Comparison of ENCODE assay signal across 1 cellular context in the genomic region with DNA sequence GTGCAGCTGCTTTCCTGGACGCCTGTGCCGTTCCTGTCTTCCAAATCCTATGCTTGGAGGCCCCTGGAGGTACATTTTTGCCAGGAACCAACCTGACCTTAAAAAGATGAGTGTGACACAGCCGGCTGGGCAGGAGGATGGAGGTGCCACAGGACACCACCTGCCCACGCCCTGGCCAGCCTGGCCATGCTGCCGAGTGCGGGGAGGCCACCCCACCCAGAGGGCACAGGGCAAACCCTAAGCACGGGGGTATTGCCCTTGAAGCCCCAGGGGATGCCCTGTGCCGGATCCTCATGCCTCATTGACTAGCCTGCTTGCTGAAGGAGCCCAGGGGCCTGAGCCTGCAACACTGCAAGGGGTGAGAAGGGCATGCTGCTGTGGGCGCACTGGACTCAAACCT.
TF ChIP-seq lines count a peak whose summit lies in the region.

No MANE protein-coding gene starts in this region.

TF ChIP-seq in K562, 482 proteins besides CTCF, POLR2A, EP300 and RAD21:
- TF ChIP-seq IFI16 (CRISPR knock-in tag; IDR thresholded peaks at IDR 0.05) (no peak), CREB1 (IDR thresholded peaks at IDR 0.05) (no peak), CREB1 (CRISPR knock-in tag; IDR thresholded peaks at IDR 0.05) (no peak), ZNF41 (CRISPR knock-in tag; conservative IDR thresholded peaks at IDR 0.05) (no peak), CBFB (CRISPR knock-in tag; IDR thresholded peaks at IDR 0.05) (no peak), SUPT5H (IDR thresholded peaks at IDR 0.05) (no peak), MAFG (tag; conservative IDR thresholded peaks at IDR 0.05) (no peak), TAL1 (IDR thresholded peaks at IDR 0.05) (no peak), BCL6 (CRISPR knock-in tag; IDR thresholded peaks at IDR 0.05) (no peak), ESRRB (CRISPR knock-in tag; IDR thresholded peaks at IDR 0.05; ENCODE audit: borderline replicate concordance) (no peak), ZNF165 (CRISPR knock-in tag; IDR thresholded peaks at IDR 0.05; ENCODE audit: borderline replicate concordance) (no peak), SMAD3 (CRISPR knock-in tag; conservative IDR thresholded peaks at IDR 0.05) (no peak), PRPF4 (IDR thresholded peaks at IDR 0.05; ENCODE audit: insufficient read depth, low read depth, low read length, poor library complexity, severe bottlenecking) (no peak), E2F3 (CRISPR knock-in tag; IDR thresholded peaks at IDR 0.05) (no peak), ZNF282 (CRISPR knock-in tag; IDR thresholded peaks at IDR 0.05) (no peak)
- TF ChIP-seq, protein P1, sequence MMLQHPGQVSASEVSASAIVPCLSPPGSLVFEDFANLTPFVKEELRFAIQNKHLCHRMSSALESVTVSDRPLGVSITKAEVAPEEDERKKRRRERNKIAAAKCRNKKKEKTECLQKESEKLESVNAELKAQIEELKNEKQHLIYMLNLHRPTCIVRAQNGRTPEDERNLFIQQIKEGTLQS (IDR thresholded peaks at IDR 0.05) = no peak
- TF ChIP-seq, protein P1 (CRISPR knock-in tag; conservative IDR thresholded peaks at IDR 0.05) = no peak
- TF ChIP-seq, protein P2, sequence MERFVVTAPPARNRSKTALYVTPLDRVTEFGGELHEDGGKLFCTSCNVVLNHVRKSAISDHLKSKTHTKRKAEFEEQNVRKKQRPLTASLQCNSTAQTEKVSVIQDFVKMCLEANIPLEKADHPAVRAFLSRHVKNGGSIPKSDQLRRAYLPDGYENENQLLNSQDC (CRISPR knock-in tag; IDR thresholded peaks at IDR 0.05) = no peak
- TF ChIP-seq, protein P3, sequence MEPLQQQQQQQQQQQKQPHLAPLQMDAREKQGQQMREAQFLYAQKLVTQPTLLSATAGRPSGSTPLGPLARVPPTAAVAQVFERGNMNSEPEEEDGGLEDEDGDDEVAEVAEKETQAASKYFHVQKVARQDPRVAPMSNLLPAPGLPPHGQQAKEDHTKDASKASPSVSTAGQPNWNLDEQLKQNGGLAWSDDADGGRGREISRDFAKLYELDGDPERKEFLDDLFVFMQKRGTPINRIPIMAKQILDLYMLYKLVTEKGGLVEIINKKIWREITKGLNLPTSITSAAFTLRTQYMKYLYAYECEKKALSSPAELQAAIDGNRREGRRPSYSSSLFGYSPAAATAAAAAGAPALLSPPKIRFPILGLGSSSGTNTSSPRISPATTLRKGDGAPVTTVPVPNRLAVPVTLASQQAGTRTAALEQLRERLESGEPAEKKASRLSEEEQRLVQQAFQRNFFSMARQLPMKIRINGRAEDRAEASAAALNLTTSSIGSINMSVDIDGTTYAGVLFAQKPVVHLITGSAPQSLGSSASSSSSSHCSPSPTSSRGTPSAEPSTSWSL (CRISPR knock-in tag; IDR thresholded peaks at IDR 0.05; ENCODE audit: borderline replicate concordance) = no peak
